In the genomic region with DNA sequence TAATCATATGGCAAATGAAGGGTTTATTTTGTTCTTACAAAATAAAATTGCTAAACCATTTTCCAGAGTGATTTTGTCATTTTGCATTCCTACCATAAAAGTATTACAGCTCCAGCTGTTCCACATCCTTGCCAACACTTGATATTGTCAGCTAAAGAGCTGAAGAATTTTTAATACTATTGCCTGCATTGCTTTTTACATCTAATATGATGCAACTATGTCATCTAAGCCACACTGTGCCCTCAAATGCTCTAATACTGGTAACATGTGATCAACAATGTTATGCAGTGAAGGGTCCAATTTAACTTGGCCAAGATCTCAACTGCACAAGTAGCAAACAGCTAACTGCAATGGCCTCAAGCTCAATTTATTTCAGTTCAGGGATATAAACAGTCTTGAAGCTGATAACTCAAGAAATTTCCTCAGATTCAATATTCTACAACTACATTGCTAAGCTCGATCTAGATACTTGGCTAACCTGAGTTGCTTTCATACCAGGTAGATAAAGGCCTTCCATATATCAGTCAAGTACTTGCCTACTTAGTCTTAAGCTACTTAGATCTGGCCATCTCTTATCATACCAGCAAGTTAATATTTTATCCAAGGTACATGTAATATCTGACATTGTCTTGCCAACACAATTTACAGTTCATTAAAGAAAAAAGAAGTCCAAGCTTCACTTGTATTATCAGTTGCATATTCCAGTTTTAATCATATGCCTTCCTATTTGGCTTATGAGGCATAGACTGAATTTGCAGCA, we compare ENCODE assay signal across 1 cellular context.
TF ChIP-seq lines count a peak whose summit lies in the region.

No MANE protein-coding gene starts in this region.

TF ChIP-seq in SK-N-SH, 30 proteins besides CTCF, POLR2A, EP300 and RAD21 (continued from another document):
- TF ChIP-seq, protein P1, sequence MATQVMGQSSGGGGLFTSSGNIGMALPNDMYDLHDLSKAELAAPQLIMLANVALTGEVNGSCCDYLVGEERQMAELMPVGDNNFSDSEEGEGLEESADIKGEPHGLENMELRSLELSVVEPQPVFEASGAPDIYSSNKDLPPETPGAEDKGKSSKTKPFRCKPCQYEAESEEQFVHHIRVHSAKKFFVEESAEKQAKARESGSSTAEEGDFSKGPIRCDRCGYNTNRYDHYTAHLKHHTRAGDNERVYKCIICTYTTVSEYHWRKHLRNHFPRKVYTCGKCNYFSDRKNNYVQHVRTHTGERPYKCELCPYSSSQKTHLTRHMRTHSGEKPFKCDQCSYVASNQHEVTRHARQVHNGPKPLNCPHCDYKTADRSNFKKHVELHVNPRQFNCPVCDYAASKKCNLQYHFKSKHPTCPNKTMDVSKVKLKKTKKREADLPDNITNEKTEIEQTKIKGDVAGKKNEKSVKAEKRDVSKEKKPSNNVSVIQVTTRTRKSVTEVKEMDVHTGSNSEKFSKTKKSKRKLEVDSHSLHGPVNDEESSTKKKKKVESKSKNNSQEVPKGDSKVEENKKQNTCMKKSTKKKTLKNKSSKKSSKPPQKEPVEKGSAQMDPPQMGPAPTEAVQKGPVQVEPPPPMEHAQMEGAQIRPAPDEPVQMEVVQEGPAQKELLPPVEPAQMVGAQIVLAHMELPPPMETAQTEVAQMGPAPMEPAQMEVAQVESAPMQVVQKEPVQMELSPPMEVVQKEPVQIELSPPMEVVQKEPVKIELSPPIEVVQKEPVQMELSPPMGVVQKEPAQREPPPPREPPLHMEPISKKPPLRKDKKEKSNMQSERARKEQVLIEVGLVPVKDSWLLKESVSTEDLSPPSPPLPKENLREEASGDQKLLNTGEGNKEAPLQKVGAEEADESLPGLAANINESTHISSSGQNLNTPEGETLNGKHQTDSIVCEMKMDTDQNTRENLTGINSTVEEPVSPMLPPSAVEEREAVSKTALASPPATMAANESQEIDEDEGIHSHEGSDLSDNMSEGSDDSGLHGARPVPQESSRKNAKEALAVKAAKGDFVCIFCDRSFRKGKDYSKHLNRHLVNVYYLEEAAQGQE (IDR thresholded peaks at IDR 0.05; ENCODE audit: low read depth, low read length), result no peak
- no peak for TF ChIP-seq TEAD4 (IDR thresholded peaks at IDR 0.05; ENCODE audit: borderline replicate concordance, insufficient read depth)
- TF ChIP-seq RXRA (IDR thresholded peaks at IDR 0.05; ENCODE audit: borderline replicate concordance, low read depth), result no peak
- TF ChIP-seq FOXJ3 (CRISPR knock-in tag; IDR thresholded peaks at IDR 0.05), result no peak
- no peak for TF ChIP-seq MAX (IDR thresholded peaks at IDR 0.05; ENCODE audit: low read depth)
- TF ChIP-seq SMC3 (IDR thresholded peaks at IDR 0.05; ENCODE audit: low read depth, low read length), result no peak
- TF ChIP-seq POLR2AphosphoS5 (IDR thresholded peaks at IDR 0.05; ENCODE audit: low read depth, low read length), result no peak
- no peak for TF ChIP-seq MXI1 (IDR thresholded peaks at IDR 0.05; ENCODE audit: low read depth, low read length)
